22 cellular contexts compared by ENCODE assay signal in the genomic region with DNA sequence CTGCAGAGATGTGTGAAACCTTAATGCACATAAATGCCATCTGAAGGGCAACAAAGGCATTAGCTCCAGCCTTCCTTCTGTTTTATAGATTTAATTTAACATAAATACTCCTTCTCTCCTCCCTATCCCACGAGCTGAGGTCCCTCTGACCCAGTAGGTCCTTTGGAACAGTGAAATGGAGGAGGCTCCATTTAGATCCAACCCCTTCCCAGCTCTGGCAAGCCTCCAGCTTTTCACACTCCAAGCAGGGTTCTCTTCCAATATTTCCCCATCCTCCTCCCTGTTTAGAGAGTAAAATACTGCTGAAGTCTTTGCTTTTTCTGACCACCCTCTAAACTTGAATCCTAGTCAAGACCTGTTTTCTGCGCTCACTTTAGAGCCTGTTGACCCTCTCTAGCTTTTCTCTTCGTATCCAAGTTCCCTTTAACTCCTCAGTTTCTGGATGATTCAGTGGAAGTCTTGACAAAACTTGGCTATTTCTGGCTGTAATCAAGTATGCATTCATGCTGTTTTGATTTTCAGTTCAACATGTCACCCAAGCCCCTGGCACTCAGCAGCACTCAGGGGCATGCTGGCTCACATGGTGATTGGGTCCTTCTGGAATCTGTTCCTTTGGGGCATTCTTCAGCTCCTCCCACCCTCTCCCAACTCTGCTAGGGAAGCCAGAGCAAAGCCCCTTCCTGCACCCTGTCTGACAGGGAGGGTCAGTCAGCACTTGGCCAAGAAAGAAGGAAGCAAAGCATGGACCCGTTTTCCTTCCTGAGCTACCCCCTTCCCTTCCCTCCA. TPM values are rescaled to one million over a fixed set of nuclear protein-coding genes. Genes with fewer than 3 reads are reported as not detected.
DNase-seq lines count a peak whose midpoint lies in the region; ATAC-seq and TF ChIP-seq lines count a peak whose summit lies in the region.
"Had no signal": no experiment of that assay in that cellular context is flagged by ENCODE, and none has a peak within 500 bp of the region (broad histone marks: within the 10 kb centered on the region; RNA-seq: fewer than 3 reads in every experiment).

No MANE protein-coding gene starts in this region.

- H3K9me3 ChIP-seq in right cardiac atrium (ENCODE audit: control insufficient read depth, low read length) (no peaks in the 10 kb centered on the region), right lobe of liver (no peaks in the 10 kb centered on the region)
- H3K9me3 ChIP-seq in CD8-positive, alpha-beta memory T cell (ENCODE audit: low read length), result no peaks in the 10 kb centered on the region
- H3K9me3 ChIP-seq: tibial nerve had no signal

- peaks cover 4% of the 10 kb centered on the region for H3K9me3 Mint-ChIP-seq in type B pancreatic cell
- no peaks in the 10 kb centered on the region for H3K9me3 Mint-ChIP-seq in CD8-positive, alpha-beta memory T cell
- H3K9me3 Mint-ChIP-seq: activated T-cell treated with anti-CD3 and anti-CD28 coated beads, Interleukin-2, amount 50 U/mL, for 4 hours; stimulated activated naive CD8-positive, alpha-beta T cell treated with anti-CD3 and anti-CD28 coated beads, Interleukin-15, Interleukin-2, amounts not matched to agents 100 ng/mL and 50 ng/mL, for 24 hours; T-helper 2 cell treated with Interferon-gamma antibody and Interleukin-4, amounts not matched to agents 5 μg/mL and 100 μg/mL, for 36 hours had no signal

- peak overlapping the region; percentile 50 for H3K27ac ChIP-seq in right cardiac atrium (ENCODE audit: low read length)
- peak overlapping the region; percentile 49 for H3K27ac ChIP-seq in caudate nucleus (ENCODE audit: low read depth, low read length)
- H3K27ac ChIP-seq in right lobe of liver, result no peak overlapping the region
- H3K27ac ChIP-seq in CD8-positive, alpha-beta memory T cell (ENCODE audit: low read depth, low read length), result no peak overlapping the region
- H3K27ac ChIP-seq: C4-2B, cardiac muscle cell, RWPE1 had no signal

- H3K36me3 Mint-ChIP-seq in type B pancreatic cell, result peaks cover 18% of the 10 kb centered on the region
- no peaks in the 10 kb centered on the region for H3K36me3 Mint-ChIP-seq in CD8-positive, alpha-beta memory T cell
- H3K36me3 Mint-ChIP-seq: naive thymus-derived CD8-positive, alpha-beta T cell had no signal

- intact Hi-C loops in right cardiac atrium (cut with DNase I), result loop anchor here in 1 of 4 donors (10.0 kb wide), 1 partner anchor 182 kb away; no protein-coding TSS in a partner anchor
- intact Hi-C loops in cardiac septum (cut with DNase I), result no loop called here
- intact Hi-C loops in right lobe of liver (cut with DNase I), result no loop called here

- peak in 1 of 3 donors; percentile 57 for DNase-seq in right cardiac atrium
- DNase-seq in cardiac septum (ENCODE audit: low spot score), result no peak
- peak in 1 of 61 donors; percentile 28 for DNase-seq in caudate nucleus (lab: John Stamatoyannopoulos, UW)
- peak; percentile 44 for DNase-seq in midbrain (lab: John Stamatoyannopoulos, UW)
- DNase-seq in type B pancreatic cell (ENCODE audit: extremely low spot score, unreplicated experiment), result no peak
- DNase-seq in right lobe of liver, result no peak
- no peak for DNase-seq in KG1 (lab: John Stamatoyannopoulos, UW)
- DNase-seq in CD8-positive, alpha-beta memory T cell, result no peak
- DNase-seq: activated CD4-positive, alpha-beta T cell treated with anti-CD3 and anti-CD28 coated beads for 48 hours; activated naive CD4-positive, alpha-beta T cell; activated T-cell treated with anti-CD3 and anti-CD28 coated beads, Interleukin-2, amount 50 U/mL, for 4 hours; Calu3; dermis blood vessel endothelial cell; naive thymus-derived CD8-positive, alpha-beta T cell had no signal

- peaks cover 8% of the 10 kb centered on the region for H3K27me3 Mint-ChIP-seq in type B pancreatic cell
- peaks cover 2 to 6% of the 10 kb centered on the region in 2 donors for H3K27me3 Mint-ChIP-seq in CD8-positive, alpha-beta memory T cell

- H3K4me1 Mint-ChIP-seq in type B pancreatic cell (ENCODE audit: unreplicated experiment), result peaks cover 35% of the 10 kb centered on the region
- peaks cover 2 to 3% (median 2%) of the 10 kb centered on the region in 3 donors for H3K4me1 Mint-ChIP-seq in CD8-positive, alpha-beta memory T cell

- H3K4me3 Mint-ChIP-seq in type B pancreatic cell, result peak overlapping the region; percentile 2
- no peak overlapping the region for H3K4me3 Mint-ChIP-seq in CD8-positive, alpha-beta memory T cell
- H3K4me3 Mint-ChIP-seq: activated T-cell treated with anti-CD3 and anti-CD28 coated beads, Interleukin-2, amount 50 U/mL, for 4 hours; naive thymus-derived CD8-positive, alpha-beta T cell; stimulated activated naive CD8-positive, alpha-beta T cell treated with anti-CD3 and anti-CD28 coated beads, Interleukin-15, Interleukin-2, amounts not matched to agents 100 ng/mL and 50 ng/mL, for 24 hours; T-helper 2 cell treated with Interferon-gamma antibody and Interleukin-4, amounts not matched to agents 5 μg/mL and 100 μg/mL, for 36 hours had no signal

- H3K27me3 ChIP-seq in right cardiac atrium (ENCODE audit: control insufficient read depth, insufficient read depth) (no peaks in the 10 kb centered on the region), right lobe of liver (no peaks in the 10 kb centered on the region)
- no peaks in the 10 kb centered on the region for H3K27me3 ChIP-seq in CD8-positive, alpha-beta memory T cell (ENCODE audit: insufficient read depth, low read length, poor library complexity, severe bottlenecking)

- POLR2A ChIA-PET in CD8-positive, alpha-beta memory T cell (lab: Charles Lee), result no interaction called here

- H3K36me3 ChIP-seq in right lobe of liver, result no peaks in the 10 kb centered on the region
- H3K36me3 ChIP-seq in CD8-positive, alpha-beta memory T cell (ENCODE audit: insufficient read depth, low read length), result no peaks in the 10 kb centered on the region
- H3K36me3 ChIP-seq: cardiac muscle cell, tibial nerve had no signal

- CTCF ChIA-PET in CD8-positive, alpha-beta memory T cell (lab: Charles Lee), result no interaction called here

- H3K4me1 ChIP-seq in right cardiac atrium (ENCODE audit: control insufficient read depth, insufficient read depth, low read length) (peaks cover 12% of the 10 kb centered on the region), right lobe of liver (no peaks in the 10 kb centered on the region)
- no peaks in the 10 kb centered on the region for H3K4me1 ChIP-seq in CD8-positive, alpha-beta memory T cell (ENCODE audit: insufficient read depth, low read length)

- no peak for TF ChIP-seq POLR2A in right lobe of liver (IDR thresholded peaks at IDR 0.05)

- TF ChIP-seq CTCF in type B pancreatic cell (conservative IDR thresholded peaks at IDR 0.05) (no peak), right lobe of liver (IDR thresholded peaks at IDR 0.05) (no peak)

- no peak overlapping the region for H3K4me3 ChIP-seq in right cardiac atrium (ENCODE audit: low read length)
- H3K4me3 ChIP-seq in right lobe of liver, result no peak overlapping the region
- no peak overlapping the region for H3K4me3 ChIP-seq in CD8-positive, alpha-beta memory T cell (ENCODE audit: low read length)
- H3K4me3 ChIP-seq: cardiac muscle cell, tibial nerve had no signal

- ATAC-seq in right cardiac atrium (peak in 1 of 2 donors; percentile 43), right lobe of liver (no peak)
- ATAC-seq: activated T-cell treated with anti-CD3 and anti-CD28 coated beads, Interleukin-2, amount 50 U/mL, for 4 hours; HepG2; naive thymus-derived CD8-positive, alpha-beta T cell; SK-N-SH treated with all-trans-retinoic acid at 6 μM for 48 hours had no signal

- H3K27ac Mint-ChIP-seq in type B pancreatic cell, result no peak overlapping the region
- H3K27ac Mint-ChIP-seq in CD8-positive, alpha-beta memory T cell, result peak overlapping the region in 2 of 8 donors; percentile 9 to 13
- H3K27ac Mint-ChIP-seq: stimulated activated naive CD8-positive, alpha-beta T cell treated with anti-CD3 and anti-CD28 coated beads, Interleukin-15, Interleukin-2, amounts not matched to agents 100 ng/mL and 50 ng/mL, for 24 hours; T-helper 2 cell treated with Interferon-gamma antibody and Interleukin-4, amounts not matched to agents 5 μg/mL and 100 μg/mL, for 36 hours had no signal

- 32% methylated on average over 4 of the region's 4 CpGs for WGBS in right cardiac atrium
- WGBS in right lobe of liver (ENCODE audit: insufficient coverage, low coverage, low lambda C conversion rate, missing lambda C conversion rate), result 38% methylated on average over 4 of the region's 4 CpGs

RNA-seq across cellular contexts. Expression of a gene that starts 6.8 kb away (rescaled TPM):
- 10 to 100 TPM in 1 of 4 donors, 1 to 10 TPM in 3; 6.9 to 17.6 (median 7.4) TPM for total RNA-seq in right cardiac atrium
- polyA plus RNA-seq in right cardiac atrium, result 2.2 TPM
- total RNA-seq in cardiac septum, result 19.5 TPM
- 48.7 and 58.2 TPM in 2 replicates for total RNA-seq in type B pancreatic cell (ENCODE audit: low replicate concordance)
- total RNA-seq in right lobe of liver, result 10 to 100 TPM in 5 of 6 experiments, 1 to 10 TPM in 1; 8.7 to 20.3 (median 11.8) TPM
- total RNA-seq in CD8-positive, alpha-beta memory T cell, result 1 to 10 TPM; 8.8 to 9.4 TPM
- polyA plus RNA-seq in CD8-positive, alpha-beta memory T cell, result 1.9 TPM

Comparison
In these comparisons a context has a peak if more than half of its experiments do, and no peak if none do; other contexts are left out.
1. H3K27ac ChIP-seq: peak in right cardiac atrium (single experiment) and caudate nucleus (single experiment); none in right lobe of liver (0 of 3) and CD8-positive, alpha-beta memory T cell (single experiment).